31 cellular contexts compared by ENCODE assay signal in the genomic region with DNA sequence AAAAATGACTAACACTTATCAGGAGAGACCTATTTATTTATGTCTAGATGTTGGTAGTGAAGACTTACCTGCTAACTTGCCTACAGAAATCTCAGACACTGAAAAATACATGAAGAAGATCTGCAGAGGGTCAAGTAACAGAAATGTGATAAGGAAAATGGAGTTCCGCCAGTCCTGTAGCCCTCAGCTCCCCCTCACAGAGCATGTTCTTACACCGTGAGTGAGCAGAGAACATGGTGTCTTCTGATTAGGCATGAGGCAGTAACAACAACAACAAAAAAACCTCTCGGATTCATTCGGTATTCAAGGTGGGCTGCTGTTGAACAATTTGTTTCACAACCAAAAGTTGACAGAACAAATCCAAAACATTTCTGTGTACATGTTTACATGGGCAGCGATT.
"Had no signal": no experiment of that assay in that cellular context is flagged by ENCODE, and none has a peak within 500 bp of the region (broad histone marks: within the 10 kb centered on the region; RNA-seq: fewer than 3 reads in every experiment).

No MANE protein-coding gene starts in this region.

- DNase-seq: activated CD4-positive, alpha-beta T cell treated with anti-CD3 and anti-CD28 coated beads for 4 hours; activated CD4-positive, alpha-beta T cell treated with anti-CD3 and anti-CD28 coated beads, Interleukin-2, amount 50 U/mL, for 4 hours; activated CD8-positive, alpha-beta memory T cell treated with anti-CD3 and anti-CD28 coated beads for 24 hours; activated effector memory CD4-positive, alpha-beta T cell treated with anti-CD3 and anti-CD28 coated beads, Interleukin-2, amount 50 U/mL, for 16 hours; activated naive CD4-positive, alpha-beta T cell treated with anti-CD3 and anti-CD28 coated beads for 36 hours; activated naive CD8-positive, alpha-beta T cell treated with anti-CD3 and anti-CD28 coated beads for 36 hours; adrenal gland; cortex of kidney; effector memory CD8-positive, alpha-beta T cell; foreskin fibroblast; head of caudate nucleus; hypothalamus; left lung; naive thymus-derived CD4-positive, alpha-beta T cell; psoas muscle; stimulated activated CD4-positive, alpha-beta T cell treated with anti-CD3 and anti-CD28 coated beads, Interleukin-1b, Interleukin-23, amount 100 ng/mL, for 48 hours; stimulated activated CD4-positive, alpha-beta T cell treated with anti-CD3 and anti-CD28 coated beads, Interleukin-4, amount 100 ng/mL, for 4 hours; stimulated activated CD8-positive, alpha-beta memory T cell treated with anti-CD3 and anti-CD28 coated beads, Interleukin-4, amount 100 ng/mL, for 48 hours; stimulated activated naive CD8-positive, alpha-beta T cell treated with anti-CD3 and anti-CD28 coated beads, Interleukin-15, amount 100 ng/mL, for 72 hours; substantia nigra; T-helper 1 cell; tibial artery had no signal

- H3K9me3 Mint-ChIP-seq: activated naive CD4-positive, alpha-beta T cell treated with anti-CD3 and anti-CD28 coated beads for 36 hours; activated naive CD8-positive, alpha-beta T cell treated with anti-CD3 and anti-CD28 coated beads for 36 hours; effector memory CD8-positive, alpha-beta T cell; stimulated activated memory B cell treated with anti-CD40 and anti-IgM and Interleukin-4, amounts not matched to agents 10 μg/mL and 1 μg/mL and 100 μg/mL, for 72 hours; stimulated activated naive CD8-positive, alpha-beta T cell treated with anti-CD3 and anti-CD28 coated beads, Interleukin-15, amount 100 ng/mL, for 72 hours; T-helper 2 cell treated with Interferon-gamma antibody and Interleukin-4, amounts not matched to agents 5 μg/mL and 100 μg/mL, for 36 hours had no signal

- H3K4me3 ChIP-seq: adrenal gland, ascending aorta, cardiac muscle cell, left lung, lung, psoas muscle, right atrium auricular region, smooth muscle cell, tibial artery had no signal

- H3K27me3 Mint-ChIP-seq: activated naive CD8-positive, alpha-beta T cell treated with anti-CD3 and anti-CD28 coated beads for 36 hours; brain; effector memory CD8-positive, alpha-beta T cell; stimulated activated memory B cell treated with anti-CD40 and anti-IgM and Interleukin-4, amounts not matched to agents 10 μg/mL and 1 μg/mL and 100 μg/mL, for 72 hours; stimulated activated naive CD8-positive, alpha-beta T cell treated with anti-CD3 and anti-CD28 coated beads, Interleukin-15, amount 100 ng/mL, for 72 hours had no signal

- H3K27ac Mint-ChIP-seq: activated naive CD4-positive, alpha-beta T cell treated with anti-CD3 and anti-CD28 coated beads for 36 hours; activated naive CD8-positive, alpha-beta T cell treated with anti-CD3 and anti-CD28 coated beads for 36 hours; brain; effector memory CD8-positive, alpha-beta T cell; naive thymus-derived CD4-positive, alpha-beta T cell; stimulated activated memory B cell treated with anti-CD40 and anti-IgM and Interleukin-4, amounts not matched to agents 10 μg/mL and 1 μg/mL and 100 μg/mL, for 72 hours; stimulated activated naive CD8-positive, alpha-beta T cell treated with anti-CD3 and anti-CD28 coated beads, Interleukin-15, amount 100 ng/mL, for 72 hours; T-helper 2 cell treated with Interferon-gamma antibody and Interleukin-4, amounts not matched to agents 5 μg/mL and 100 μg/mL, for 36 hours had no signal

- H3K4me1 Mint-ChIP-seq: activated naive CD8-positive, alpha-beta T cell treated with anti-CD3 and anti-CD28 coated beads for 36 hours; brain; naive thymus-derived CD4-positive, alpha-beta T cell; stimulated activated memory B cell treated with anti-CD40 and anti-IgM and Interleukin-4, amounts not matched to agents 10 μg/mL and 1 μg/mL and 100 μg/mL, for 72 hours; stimulated activated naive CD8-positive, alpha-beta T cell treated with anti-CD3 and anti-CD28 coated beads, Interleukin-15, amount 100 ng/mL, for 72 hours had no signal

- H3K79me2 ChIP-seq: parathyroid adenoma had no signal

- ATAC-seq: effector memory CD8-positive, alpha-beta T cell; left lung; naive thymus-derived CD4-positive, alpha-beta T cell; psoas muscle; stimulated activated memory B cell treated with anti-CD40 and anti-IgM and Interleukin-4, amounts not matched to agents 10 μg/mL and 1 μg/mL and 100 μg/mL, for 72 hours; stimulated activated naive CD8-positive, alpha-beta T cell treated with anti-CD3 and anti-CD28 coated beads, Interleukin-15, amount 100 ng/mL, for 72 hours had no signal

- H3K27ac ChIP-seq: adrenal gland, ascending aorta, cardiac muscle cell, left lung, parathyroid adenoma, psoas muscle, right atrium auricular region, tibial artery had no signal

- H3K4me3 Mint-ChIP-seq: activated naive CD4-positive, alpha-beta T cell treated with anti-CD3 and anti-CD28 coated beads for 36 hours; activated naive CD8-positive, alpha-beta T cell treated with anti-CD3 and anti-CD28 coated beads for 36 hours; brain; effector memory CD8-positive, alpha-beta T cell; naive thymus-derived CD4-positive, alpha-beta T cell; stimulated activated memory B cell treated with anti-CD40 and anti-IgM and Interleukin-4, amounts not matched to agents 10 μg/mL and 1 μg/mL and 100 μg/mL, for 72 hours; stimulated activated naive CD8-positive, alpha-beta T cell treated with anti-CD3 and anti-CD28 coated beads, Interleukin-15, amount 100 ng/mL, for 72 hours; T-helper 2 cell treated with Interferon-gamma antibody and Interleukin-4, amounts not matched to agents 5 μg/mL and 100 μg/mL, for 36 hours had no signal

- H3K36me3 ChIP-seq: adrenal gland, ascending aorta, cardiac muscle cell, left lung, right atrium auricular region, tibial artery had no signal

- H3K4me2 ChIP-seq: smooth muscle cell had no signal

- H3K36me3 Mint-ChIP-seq: activated naive CD8-positive, alpha-beta T cell treated with anti-CD3 and anti-CD28 coated beads for 36 hours; brain; naive thymus-derived CD4-positive, alpha-beta T cell; stimulated activated memory B cell treated with anti-CD40 and anti-IgM and Interleukin-4, amounts not matched to agents 10 μg/mL and 1 μg/mL and 100 μg/mL, for 72 hours had no signal

- H3K4me1 ChIP-seq: adrenal gland, ascending aorta, left lung, parathyroid adenoma, psoas muscle, right atrium auricular region, tibial artery had no signal

- H3K9ac ChIP-seq: parathyroid adenoma had no signal

- H3K9me3 ChIP-seq: adrenal gland, ascending aorta, left lung, psoas muscle, tibial artery had no signal

- H3K27me3 ChIP-seq: adrenal gland, ascending aorta, cardiac muscle cell, left lung, right atrium auricular region, tibial artery had no signal
